ENCODE assay signal across 1 cellular context in genomic region chr7:158834799-158835784, GRCh38.
TF ChIP-seq lines count a peak whose summit lies in the region.

No MANE protein-coding gene starts in this region.

TF ChIP-seq in K562, 482 proteins besides CTCF, POLR2A, EP300 and RAD21 (continued from another document and continues in another):
- peak; percentile 41 to 86 for TF ChIP-seq AFF1 (IDR thresholded peaks at IDR 0.05; ENCODE audit: low read depth in 1 of 2, partially characterized antibody in 2 of 2)
- TF ChIP-seq, protein P1, sequence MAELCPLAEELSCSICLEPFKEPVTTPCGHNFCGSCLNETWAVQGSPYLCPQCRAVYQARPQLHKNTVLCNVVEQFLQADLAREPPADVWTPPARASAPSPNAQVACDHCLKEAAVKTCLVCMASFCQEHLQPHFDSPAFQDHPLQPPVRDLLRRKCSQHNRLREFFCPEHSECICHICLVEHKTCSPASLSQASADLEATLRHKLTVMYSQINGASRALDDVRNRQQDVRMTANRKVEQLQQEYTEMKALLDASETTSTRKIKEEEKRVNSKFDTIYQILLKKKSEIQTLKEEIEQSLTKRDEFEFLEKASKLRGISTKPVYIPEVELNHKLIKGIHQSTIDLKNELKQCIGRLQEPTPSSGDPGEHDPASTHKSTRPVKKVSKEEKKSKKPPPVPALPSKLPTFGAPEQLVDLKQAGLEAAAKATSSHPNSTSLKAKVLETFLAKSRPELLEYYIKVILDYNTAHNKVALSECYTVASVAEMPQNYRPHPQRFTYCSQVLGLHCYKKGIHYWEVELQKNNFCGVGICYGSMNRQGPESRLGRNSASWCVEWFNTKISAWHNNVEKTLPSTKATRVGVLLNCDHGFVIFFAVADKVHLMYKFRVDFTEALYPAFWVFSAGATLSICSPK (IDR thresholded peaks at IDR 0.05; ENCODE audit: borderline replicate concordance): no peak
- TF ChIP-seq, protein P2, sequence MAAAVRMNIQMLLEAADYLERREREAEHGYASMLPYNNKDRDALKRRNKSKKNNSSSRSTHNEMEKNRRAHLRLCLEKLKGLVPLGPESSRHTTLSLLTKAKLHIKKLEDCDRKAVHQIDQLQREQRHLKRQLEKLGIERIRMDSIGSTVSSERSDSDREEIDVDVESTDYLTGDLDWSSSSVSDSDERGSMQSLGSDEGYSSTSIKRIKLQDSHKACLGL (CRISPR knock-in tag; IDR thresholded peaks at IDR 0.05; ENCODE audit: borderline replicate concordance, poor library complexity, severe bottlenecking): no peak
- no peak for TF ChIP-seq HDAC6 (IDR thresholded peaks at IDR 0.05; ENCODE audit: low read depth, low read length)
- no peak for TF ChIP-seq SRSF7 (optimal IDR thresholded peaks at IDR 0.05; ENCODE audit: low read depth, low read length)
- TF ChIP-seq GTF2B (IDR thresholded peaks at IDR 0.05; ENCODE audit: extremely low read depth, insufficient read length): no peak
- no peak for TF ChIP-seq SAFB (IDR thresholded peaks at IDR 0.05; ENCODE audit: borderline replicate concordance, low read depth, low read length)
- TF ChIP-seq KDM1A (IDR thresholded peaks at IDR 0.05): peak; percentile 90
- TF ChIP-seq DDX20 (tag; IDR thresholded peaks at IDR 0.05; ENCODE audit: low read depth): 0 out of 2 replicates have a peak, but pooled peaks have one; percentile 27
- no peak for TF ChIP-seq NCOA2 (IDR thresholded peaks at IDR 0.05; ENCODE audit: partially characterized antibody in 2 of 2)
- TF ChIP-seq TCF7 (IDR thresholded peaks at IDR 0.05; ENCODE audit: borderline replicate concordance): peak; percentile 67; the same call in 1 of the 2 replicates
- TF ChIP-seq, protein P3, sequence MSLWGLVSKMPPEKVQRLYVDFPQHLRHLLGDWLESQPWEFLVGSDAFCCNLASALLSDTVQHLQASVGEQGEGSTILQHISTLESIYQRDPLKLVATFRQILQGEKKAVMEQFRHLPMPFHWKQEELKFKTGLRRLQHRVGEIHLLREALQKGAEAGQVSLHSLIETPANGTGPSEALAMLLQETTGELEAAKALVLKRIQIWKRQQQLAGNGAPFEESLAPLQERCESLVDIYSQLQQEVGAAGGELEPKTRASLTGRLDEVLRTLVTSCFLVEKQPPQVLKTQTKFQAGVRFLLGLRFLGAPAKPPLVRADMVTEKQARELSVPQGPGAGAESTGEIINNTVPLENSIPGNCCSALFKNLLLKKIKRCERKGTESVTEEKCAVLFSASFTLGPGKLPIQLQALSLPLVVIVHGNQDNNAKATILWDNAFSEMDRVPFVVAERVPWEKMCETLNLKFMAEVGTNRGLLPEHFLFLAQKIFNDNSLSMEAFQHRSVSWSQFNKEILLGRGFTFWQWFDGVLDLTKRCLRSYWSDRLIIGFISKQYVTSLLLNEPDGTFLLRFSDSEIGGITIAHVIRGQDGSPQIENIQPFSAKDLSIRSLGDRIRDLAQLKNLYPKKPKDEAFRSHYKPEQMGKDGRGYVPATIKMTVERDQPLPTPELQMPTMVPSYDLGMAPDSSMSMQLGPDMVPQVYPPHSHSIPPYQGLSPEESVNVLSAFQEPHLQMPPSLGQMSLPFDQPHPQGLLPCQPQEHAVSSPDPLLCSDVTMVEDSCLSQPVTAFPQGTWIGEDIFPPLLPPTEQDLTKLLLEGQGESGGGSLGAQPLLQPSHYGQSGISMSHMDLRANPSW (CRISPR knock-in tag; IDR thresholded peaks at IDR 0.05): no peak
- peak; percentile 53 for TF ChIP-seq ZBTB7A (IDR thresholded peaks at IDR 0.05; ENCODE audit: borderline replicate concordance, control insufficient read depth, low read depth, low read length)
- TF ChIP-seq, protein P4, sequence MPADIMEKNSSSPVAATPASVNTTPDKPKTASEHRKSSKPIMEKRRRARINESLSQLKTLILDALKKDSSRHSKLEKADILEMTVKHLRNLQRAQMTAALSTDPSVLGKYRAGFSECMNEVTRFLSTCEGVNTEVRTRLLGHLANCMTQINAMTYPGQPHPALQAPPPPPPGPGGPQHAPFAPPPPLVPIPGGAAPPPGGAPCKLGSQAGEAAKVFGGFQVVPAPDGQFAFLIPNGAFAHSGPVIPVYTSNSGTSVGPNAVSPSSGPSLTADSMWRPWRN (IDR thresholded peaks at IDR 0.05; ENCODE audit: low read depth): peak; percentile 67
- no peak for TF ChIP-seq HNRNPL (IDR thresholded peaks at IDR 0.05; ENCODE audit: low read depth, low read length)
- TF ChIP-seq, protein P5, sequence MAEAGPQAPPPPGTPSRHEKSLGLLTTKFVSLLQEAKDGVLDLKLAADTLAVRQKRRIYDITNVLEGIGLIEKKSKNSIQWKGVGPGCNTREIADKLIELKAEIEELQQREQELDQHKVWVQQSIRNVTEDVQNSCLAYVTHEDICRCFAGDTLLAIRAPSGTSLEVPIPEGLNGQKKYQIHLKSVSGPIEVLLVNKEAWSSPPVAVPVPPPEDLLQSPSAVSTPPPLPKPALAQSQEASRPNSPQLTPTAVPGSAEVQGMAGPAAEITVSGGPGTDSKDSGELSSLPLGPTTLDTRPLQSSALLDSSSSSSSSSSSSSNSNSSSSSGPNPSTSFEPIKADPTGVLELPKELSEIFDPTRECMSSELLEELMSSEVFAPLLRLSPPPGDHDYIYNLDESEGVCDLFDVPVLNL (CRISPR knock-in tag; IDR thresholded peaks at IDR 0.05; ENCODE audit: low read depth): no peak
- TF ChIP-seq PHB2 (IDR thresholded peaks at IDR 0.05; ENCODE audit: low read depth): peak; percentile 94
- TF ChIP-seq THAP7 (CRISPR knock-in tag; IDR thresholded peaks at IDR 0.05): no peak
- no peak for TF ChIP-seq XRCC4 (IDR thresholded peaks at IDR 0.05; ENCODE audit: extremely low read depth, insufficient read depth, insufficient read length)
- TF ChIP-seq ETV1 (tag; conservative IDR thresholded peaks at IDR 0.05; ENCODE audit: low read depth): peak; percentile 89
- no peak for TF ChIP-seq FOXA1 (IDR thresholded peaks at IDR 0.05; ENCODE audit: borderline replicate concordance)
- no peak for TF ChIP-seq NFE2L1 (tag; IDR thresholded peaks at IDR 0.05; ENCODE audit: borderline replicate concordance, low read depth)
- no peak for TF ChIP-seq TAF7 (tag; IDR thresholded peaks at IDR 0.05)
- peak; percentile 67; the same call in 1 of the 2 replicates for TF ChIP-seq ZBED1 (IDR thresholded peaks at IDR 0.05)
- no peak for TF ChIP-seq REST (CRISPR knock-in tag; IDR thresholded peaks at IDR 0.05; ENCODE audit: low read depth)
- TF ChIP-seq MAZ (CRISPR knock-in tag; conservative IDR thresholded peaks at IDR 0.05 in 1 of 2, IDR thresholded peaks at IDR 0.05 in 1 of 2): peak in 1 of 2 experiments; percentile 57; a peak in 2 of 4 replicates
- TF ChIP-seq ELK1 (CRISPR knock-in tag; IDR thresholded peaks at IDR 0.05): no peak
- TF ChIP-seq, protein P6, sequence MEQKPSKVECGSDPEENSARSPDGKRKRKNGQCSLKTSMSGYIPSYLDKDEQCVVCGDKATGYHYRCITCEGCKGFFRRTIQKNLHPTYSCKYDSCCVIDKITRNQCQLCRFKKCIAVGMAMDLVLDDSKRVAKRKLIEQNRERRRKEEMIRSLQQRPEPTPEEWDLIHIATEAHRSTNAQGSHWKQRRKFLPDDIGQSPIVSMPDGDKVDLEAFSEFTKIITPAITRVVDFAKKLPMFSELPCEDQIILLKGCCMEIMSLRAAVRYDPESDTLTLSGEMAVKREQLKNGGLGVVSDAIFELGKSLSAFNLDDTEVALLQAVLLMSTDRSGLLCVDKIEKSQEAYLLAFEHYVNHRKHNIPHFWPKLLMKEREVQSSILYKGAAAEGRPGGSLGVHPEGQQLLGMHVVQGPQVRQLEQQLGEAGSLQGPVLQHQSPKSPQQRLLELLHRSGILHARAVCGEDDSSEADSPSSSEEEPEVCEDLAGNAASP (IDR thresholded peaks at IDR 0.05): no peak
- no peak for TF ChIP-seq TFAM (CRISPR knock-in tag; conservative IDR thresholded peaks at IDR 0.05)
- TF ChIP-seq ETV6 (IDR thresholded peaks at IDR 0.05; ENCODE audit: borderline replicate concordance in 1 of 2, low read depth in 2 of 2, low read length in 1 of 2): no peak
- TF ChIP-seq ETV6 (CRISPR knock-in tag; IDR thresholded peaks at IDR 0.05; ENCODE audit: borderline replicate concordance): no peak
- TF ChIP-seq, protein P7, sequence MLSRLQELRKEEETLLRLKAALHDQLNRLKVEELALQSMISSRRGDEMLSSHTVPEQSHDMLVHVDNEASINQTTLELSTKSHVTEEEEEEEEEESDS (CRISPR knock-in tag; IDR thresholded peaks at IDR 0.05): no peak
- peak in 1 of 3 experiments; percentile 28 for TF ChIP-seq YY1 (IDR thresholded peaks at IDR 0.05; ENCODE audit: borderline replicate concordance in 1 of 3, control insufficient read depth in 1 of 3, extremely low read depth in 1 of 3, insufficient read depth in 3 of 3, insufficient read length in 1 of 3, insufficient replicate concordance in 2 of 3, low read depth in 1 of 3, low read length in 2 of 3)
- TF ChIP-seq COPS2 (conservative IDR thresholded peaks at IDR 0.05): no peak
- TF ChIP-seq, protein P8, sequence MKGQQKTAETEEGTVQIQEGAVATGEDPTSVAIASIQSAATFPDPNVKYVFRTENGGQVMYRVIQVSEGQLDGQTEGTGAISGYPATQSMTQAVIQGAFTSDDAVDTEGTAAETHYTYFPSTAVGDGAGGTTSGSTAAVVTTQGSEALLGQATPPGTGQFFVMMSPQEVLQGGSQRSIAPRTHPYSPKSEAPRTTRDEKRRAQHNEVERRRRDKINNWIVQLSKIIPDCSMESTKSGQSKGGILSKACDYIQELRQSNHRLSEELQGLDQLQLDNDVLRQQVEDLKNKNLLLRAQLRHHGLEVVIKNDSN (CRISPR knock-in tag; IDR thresholded peaks at IDR 0.05): peak; percentile 90
- no peak for TF ChIP-seq SRSF9 (IDR thresholded peaks at IDR 0.05; ENCODE audit: borderline replicate concordance, low read depth, low read length)
- peak; percentile 99 for TF ChIP-seq CBFA2T3 (IDR thresholded peaks at IDR 0.05)
- peak; percentile 64 for TF ChIP-seq DMBX1 (CRISPR knock-in tag; IDR thresholded peaks at IDR 0.05; ENCODE audit: borderline replicate concordance)
- TF ChIP-seq ZNF197 (CRISPR knock-in tag; IDR thresholded peaks at IDR 0.05; ENCODE audit: low read depth): no peak
- TF ChIP-seq ZNF668 (CRISPR knock-in tag; IDR thresholded peaks at IDR 0.05): no peak
- no peak for TF ChIP-seq PYGO2 (tag; IDR thresholded peaks at IDR 0.05)
